In genomic region chr10:120392245-120392644, GRCh38 we compare ENCODE assay signal across 23 cellular contexts.
DNase-seq lines count a peak whose midpoint lies in the region; ATAC-seq, FAIRE-seq and TF ChIP-seq lines count a peak whose summit lies in the region.
"Had no signal": no experiment of that assay in that cellular context is flagged by ENCODE, and none has a peak within 500 bp of the region (broad histone marks: within the 10 kb centered on the region; RNA-seq: fewer than 3 reads in every experiment).

No MANE protein-coding gene starts in this region.

- H3K9me3 ChIP-seq in right lobe of liver: no peaks in the 10 kb centered on the region
- H3K9me3 ChIP-seq: HAP-1 had no signal

- in situ Hi-C loops in Caki2 (cut with HindIII; ENCODE audit: low pct_unique_long_range_greater_than_20kb, low sequenced_read_pairs): no loop called here

- ATAC-seq in esophagus mucosa (peak; percentile 55), right lobe of liver (peak in 3 of 4 donors; percentile 47 to 66 (median 52)), HG02588 (IDR thresholded peaks at IDR 0.05; ENCODE audit: unreplicated experiment) (no peak)
- ATAC-seq: CD8-positive, alpha-beta T cell; GM23338; Panc1; SK-N-SH treated with all-trans-retinoic acid at 6 μM for 48 hours had no signal

- DNase-seq in Caki2 (ENCODE audit: low read depth) (peak; percentile 21), RCC 7860 (ENCODE audit: low spot score) (peak; percentile 33), right lobe of liver (no peak), iPS-NIHi7 (ENCODE audit: extremely low spot score) (no peak), DMS 273 (lab: John Stamatoyannopoulos, UW; ENCODE audit: unreplicated experiment) (no peak), epidermal melanocyte (ENCODE audit: insufficient read length, low spot score) (no peak)
- DNase-seq: 8988T; CD8-positive, alpha-beta T cell; DMS53; NCI-H146; NCI-H2029 treated with DMSO at 0.1 percent for 48 hours; NCI-H2171; NCI-H524; NCI-H82 had no signal

- no peak for TF ChIP-seq POLR2A in right lobe of liver (IDR thresholded peaks at IDR 0.05)

- FAIRE-seq in RCC 7860 (lab: Jason Lieb, UNC): peak; percentile 56

- 27% methylated on average over 1 of the region's 4 CpGs for WGBS in right lobe of liver (ENCODE audit: insufficient coverage, low coverage, low lambda C conversion rate, missing lambda C conversion rate)

- no peaks in the 10 kb centered on the region for H3K36me3 ChIP-seq in right lobe of liver
- H3K36me3 ChIP-seq: BLaER1 treated with 17β-estradiol and CSF1 and Interleukin-3, amounts not matched to agents 10 nM and 100 nM; HAP-1 had no signal

- no peaks in the 10 kb centered on the region for H3K4me1 ChIP-seq in right lobe of liver
- H3K4me1 ChIP-seq: BLaER1 treated with 17β-estradiol and CSF1 and Interleukin-3, amounts not matched to agents 10 nM and 100 nM; HAP-1 had no signal

- no peaks in the 10 kb centered on the region for H3K27me3 ChIP-seq in right lobe of liver
- H3K27me3 ChIP-seq: BLaER1 treated with 17β-estradiol and CSF1 and Interleukin-3, amounts not matched to agents 10 nM and 100 nM had no signal

- no peak for TF ChIP-seq CTCF in right lobe of liver (IDR thresholded peaks at IDR 0.05)

- intact Hi-C loops in right lobe of liver (cut with DNase I): no loop called here

- H3K27ac ChIP-seq in right lobe of liver: no peak overlapping the region
- H3K27ac ChIP-seq: BLaER1 treated with 17β-estradiol and CSF1 and Interleukin-3, amounts not matched to agents 10 nM and 100 nM; HL-60; KMS-11 had no signal

- H3K4me3 ChIP-seq in right lobe of liver: no peak overlapping the region
- H3K4me3 ChIP-seq: BLaER1 treated with 17β-estradiol and CSF1 and Interleukin-3, amounts not matched to agents 10 nM and 100 nM; GM23338; HAP-1 had no signal

Comparison
In these comparisons a context has a peak if more than half of its experiments do, and no peak if none do; other contexts are left out.
1. DNase-seq: peak in Caki2 (single experiment) and RCC 7860 (single experiment); none in right lobe of liver (0 of 3), iPS-NIHi7 (single experiment), DMS 273 (single experiment) and epidermal melanocyte (single experiment).